In genomic region chr6:188821-189655, GRCh38 we compare ENCODE assay signal across 8 cellular contexts.
DNase-seq lines count a peak whose midpoint lies in the region; ATAC-seq and TF ChIP-seq lines count a peak whose summit lies in the region.

No MANE protein-coding gene starts in this region.

- peak overlapping the region in 1 of 10 donors; percentile 52 for H3K4me3 Mint-ChIP-seq in naive thymus-derived CD4-positive, alpha-beta T cell
- H3K4me3 Mint-ChIP-seq in stimulated activated effector memory CD8-positive, alpha-beta T cell treated with anti-CD3 and anti-CD28 coated beads, Interleukin-12 subunit alpha, Interleukin-12 subunit beta, amount 100 ng/mL, for 72 hours, result peak overlapping the region; percentile 75

- H3K4me1 Mint-ChIP-seq in naive thymus-derived CD4-positive, alpha-beta T cell, result peaks cover 16 to 38% (median 34%) of the 10 kb centered on the region in 7 donors
- peaks cover 66% of the 10 kb centered on the region for H3K4me1 Mint-ChIP-seq in stimulated activated effector memory CD8-positive, alpha-beta T cell treated with anti-CD3 and anti-CD28 coated beads, Interleukin-12 subunit alpha, Interleukin-12 subunit beta, amount 100 ng/mL, for 72 hours

- peak; percentile 71 for DNase-seq in COR-L47 (lab: John Stamatoyannopoulos, UW)
- DNase-seq in NOMO-1 treated with dmso at 0.1 percent for 144 hours (lab: John Stamatoyannopoulos, UW; ENCODE audit: unreplicated experiment), result peak; percentile 37
- peak; percentile 80 for DNase-seq in activated CD8-positive, alpha-beta memory T cell treated with anti-CD3 and anti-CD28 coated beads, Interleukin-2, amount 50 U/mL, for 4 hours
- DNase-seq in erythroblast (lab: John Stamatoyannopoulos, UW), result peak; percentile 52 to 63
- DNase-seq in naive thymus-derived CD4-positive, alpha-beta T cell, result peak; percentile 36 to 80 (median 61)
- DNase-seq in stimulated activated effector memory CD8-positive, alpha-beta T cell treated with anti-CD3 and anti-CD28 coated beads, Interleukin-12 subunit alpha, Interleukin-12 subunit beta, amount 100 ng/mL, for 72 hours (ENCODE audit: low spot score in 2 of 2), result peak; percentile 77 to 92

- H3K9me3 ChIP-seq in naive thymus-derived CD4-positive, alpha-beta T cell (ENCODE audit: control insufficient read depth in 2 of 3, low read length in 3 of 3), result no peaks in the 10 kb centered on the region

- H3K4me1 ChIP-seq in naive thymus-derived CD4-positive, alpha-beta T cell (ENCODE audit: control insufficient read depth in 2 of 2, insufficient read depth in 2 of 2, low read length in 2 of 2), result peaks cover 12 to 25% of the 10 kb centered on the region in 2 donors

- POLR2A ChIA-PET in naive thymus-derived CD4-positive, alpha-beta T cell (lab: Charles Lee), result no interaction called here

- no peak overlapping the region for H3K27ac ChIP-seq in naive thymus-derived CD4-positive, alpha-beta T cell (ENCODE audit: low read depth, low read length)

- no peaks in the 10 kb centered on the region for H3K27me3 ChIP-seq in naive thymus-derived CD4-positive, alpha-beta T cell (ENCODE audit: control insufficient read depth in 2 of 2, insufficient read depth in 2 of 2, low read length in 2 of 2)

- no peaks in the 10 kb centered on the region for H3K27me3 Mint-ChIP-seq in naive thymus-derived CD4-positive, alpha-beta T cell

- no peak overlapping the region for H3K4me3 ChIP-seq in naive thymus-derived CD4-positive, alpha-beta T cell (ENCODE audit: low read length)

- no peaks in the 10 kb centered on the region for H3K9me3 Mint-ChIP-seq in naive thymus-derived CD4-positive, alpha-beta T cell
- H3K9me3 Mint-ChIP-seq in stimulated activated effector memory CD8-positive, alpha-beta T cell treated with anti-CD3 and anti-CD28 coated beads, Interleukin-12 subunit alpha, Interleukin-12 subunit beta, amount 100 ng/mL, for 72 hours, result no peaks in the 10 kb centered on the region

- H3K36me3 Mint-ChIP-seq in naive thymus-derived CD4-positive, alpha-beta T cell, result no peaks in the 10 kb centered on the region
- H3K36me3 Mint-ChIP-seq in stimulated activated effector memory CD8-positive, alpha-beta T cell treated with anti-CD3 and anti-CD28 coated beads, Interleukin-12 subunit alpha, Interleukin-12 subunit beta, amount 100 ng/mL, for 72 hours, result no peaks in the 10 kb centered on the region

- CTCF ChIA-PET in naive thymus-derived CD4-positive, alpha-beta T cell (lab: Charles Lee), result interaction anchor here (0.6 to 2.9 kb wide), 13 partner anchors 10 to 532 kb away, joined by 3 to 11 read pairs (median 3); partner anchors contain the start of gene IRF4

- intact Hi-C loops in naive thymus-derived CD4-positive, alpha-beta T cell (cut with micrococcal nuclease), result loop anchor here (1.0 to 5.0 kb wide), 19 partner anchors 48 to 1248 kb away; partner anchors contain the start of genes DUSP22 (in 2 of the 2) and IRF4 (in 1 of the 2)

- no peak for TF ChIP-seq POLR2A in erythroblast (IDR thresholded peaks at IDR 0.05; ENCODE audit: low read length)

- ATAC-seq in GM19455 (IDR thresholded peaks at IDR 0.05; ENCODE audit: unreplicated experiment), result peak; percentile 70
- ATAC-seq in HG03521 (IDR thresholded peaks at IDR 0.05; ENCODE audit: unreplicated experiment), result peak; percentile 75
- peak; percentile 91 for ATAC-seq in naive thymus-derived CD4-positive, alpha-beta T cell
- peak; percentile 87 for ATAC-seq in stimulated activated effector memory CD8-positive, alpha-beta T cell treated with anti-CD3 and anti-CD28 coated beads, Interleukin-12 subunit alpha, Interleukin-12 subunit beta, amount 100 ng/mL, for 72 hours

- H3K36me3 ChIP-seq in naive thymus-derived CD4-positive, alpha-beta T cell (ENCODE audit: control insufficient read depth in 2 of 3, insufficient read depth in 3 of 3, low read length in 3 of 3), result no peaks in the 10 kb centered on the region

- peak overlapping the region in 2 of 9 donors; percentile 47 to 51 for H3K27ac Mint-ChIP-seq in naive thymus-derived CD4-positive, alpha-beta T cell
- peak overlapping the region; percentile 95 for H3K27ac Mint-ChIP-seq in stimulated activated effector memory CD8-positive, alpha-beta T cell treated with anti-CD3 and anti-CD28 coated beads, Interleukin-12 subunit alpha, Interleukin-12 subunit beta, amount 100 ng/mL, for 72 hours
